ENCODE assay signal across 13 cellular contexts in the genomic region with DNA sequence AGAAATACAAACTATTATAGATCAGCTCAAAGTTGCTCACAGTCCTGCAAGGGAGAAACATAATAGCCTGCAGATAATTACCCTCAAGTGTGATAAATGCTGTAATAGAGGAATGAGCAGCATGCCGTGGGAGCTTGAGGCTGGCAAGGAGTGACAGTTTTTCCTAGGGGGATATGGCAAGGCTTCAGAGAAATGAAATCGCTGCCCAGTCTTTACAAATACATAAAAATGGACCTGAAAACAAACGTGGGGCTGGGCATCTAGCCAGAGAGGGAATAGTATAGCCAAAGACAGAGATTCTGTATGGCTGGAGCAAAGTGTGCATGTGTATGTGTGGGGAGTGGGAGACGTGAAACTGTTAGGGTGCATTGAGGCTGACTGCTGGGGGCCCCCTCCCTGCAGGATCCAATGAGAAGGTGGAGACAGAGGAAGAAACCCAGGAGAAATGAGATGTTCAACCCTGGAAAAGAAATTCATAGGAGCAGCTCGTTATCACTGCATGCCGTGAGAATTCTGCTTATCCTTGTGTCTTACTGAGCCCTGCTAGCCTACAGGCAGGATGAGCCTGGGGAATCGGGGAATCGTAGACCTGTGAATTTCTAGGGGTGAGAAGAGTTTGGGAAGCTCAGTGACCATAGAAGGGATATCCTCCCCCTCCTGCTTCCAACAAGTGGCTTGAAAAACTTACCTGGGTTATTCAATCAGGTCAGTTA.
DNase-seq lines count a peak whose midpoint lies in the region; ATAC-seq and TF ChIP-seq lines count a peak whose summit lies in the region.
"Had no signal": no experiment of that assay in that cellular context is flagged by ENCODE, and none has a peak within 500 bp of the region (broad histone marks: within the 10 kb centered on the region; RNA-seq: fewer than 3 reads in every experiment).

No MANE protein-coding gene starts in this region.

- H3K36me3 Mint-ChIP-seq in GM23338 (ENCODE audit: low read depth) (peaks cover 70% of the 10 kb centered on the region), WTC11 (peaks cover 55% of the 10 kb centered on the region)
- H3K36me3 Mint-ChIP-seq in CD8-positive, alpha-beta memory T cell: no peaks in the 10 kb centered on the region

- peak overlapping the region; percentile 97 for H3K27ac ChIP-seq in GM23338 (ENCODE audit: low read depth)
- H3K27ac ChIP-seq in mesendoderm (ENCODE audit: low read depth, low read length): peak overlapping the region; percentile 83
- no peak overlapping the region for H3K27ac ChIP-seq in CD8-positive, alpha-beta memory T cell (ENCODE audit: low read depth, low read length)
- H3K27ac ChIP-seq: ovary, sigmoid colon had no signal

- H2BK15ac ChIP-seq in mesendoderm (replicated peaks; ENCODE audit: low read depth): no peak overlapping the region

- no peaks in the 10 kb centered on the region for H3K27me3 ChIP-seq in GM23338 (ENCODE audit: insufficient read depth)
- H3K27me3 ChIP-seq in mesendoderm (ENCODE audit: insufficient read depth, low read length, poor library complexity): no peaks in the 10 kb centered on the region
- H3K27me3 ChIP-seq in CD8-positive, alpha-beta memory T cell (ENCODE audit: insufficient read depth, low read length, poor library complexity, severe bottlenecking): no peaks in the 10 kb centered on the region
- H3K27me3 ChIP-seq: ovary, sigmoid colon had no signal

- H3K9ac ChIP-seq in mesendoderm (ENCODE audit: low read length): no peak overlapping the region

- H3K79me2 ChIP-seq in GM23338 (replicated peaks; ENCODE audit: insufficient read depth): 0 out of 2 replicates have a peak, but pooled peaks cover 8% of the 10 kb centered on the region
- no peaks in the 10 kb centered on the region for H3K79me2 ChIP-seq in mesendoderm (ENCODE audit: control insufficient read depth, insufficient read depth, low read length)

- CTCF ChIA-PET in WTC11 (lab: Charles Lee): interaction anchor here (0.6 to 4.3 kb wide), 7 partner anchors 7 to 289 kb away, joined by 3 to 33 read pairs (median 5); no protein-coding TSS in a partner anchor
- CTCF ChIA-PET in CD8-positive, alpha-beta memory T cell (lab: Charles Lee): no interaction called here

- no peaks in the 10 kb centered on the region for H4K20me1 ChIP-seq in GM23338 (replicated peaks; ENCODE audit: insufficient read depth)

- H2AK5ac ChIP-seq in mesendoderm (ENCODE audit: low read length): peak overlapping the region; percentile 49

- no peaks in the 10 kb centered on the region for H3K9me2 ChIP-seq in GM23338 (ENCODE audit: insufficient read depth)

- H3F3A ChIP-seq in GM23338 (replicated peaks; ENCODE audit: low read depth): peaks cover 14% of the 10 kb centered on the region

- no peak overlapping the region for H3K4ac ChIP-seq in mesendoderm (ENCODE audit: low read depth, low read length)

- H4K5ac ChIP-seq in mesendoderm (ENCODE audit: low read length): no peak overlapping the region

- H3K4me3 ChIP-seq in GM23338 (peak overlapping the region; percentile 15; the same call in 1 of the 2 replicates), mesendoderm (ENCODE audit: low read length) (no peak overlapping the region)
- H3K4me3 ChIP-seq in CD8-positive, alpha-beta memory T cell (ENCODE audit: low read length): no peak overlapping the region
- H3K4me3 ChIP-seq: ovary, sigmoid colon had no signal

- H3K18ac ChIP-seq in mesendoderm (ENCODE audit: low read length): peak overlapping the region; percentile 91

- intact Hi-C loops in left ventricle myocardium superior (cut with micrococcal nuclease): no loop called here

- no peak overlapping the region for H2AFZ ChIP-seq in GM23338

- H3K4me1 ChIP-seq in GM23338 (ENCODE audit: insufficient read depth) (peaks cover 33% of the 10 kb centered on the region), mesendoderm (ENCODE audit: control insufficient read depth, low read depth, low read length) (peaks cover 18% of the 10 kb centered on the region)
- no peaks in the 10 kb centered on the region for H3K4me1 ChIP-seq in CD8-positive, alpha-beta memory T cell (ENCODE audit: insufficient read depth, low read length)
- H3K4me1 ChIP-seq: sigmoid colon had no signal

- H3K9me3 ChIP-seq in CD8-positive, alpha-beta memory T cell (ENCODE audit: low read length): no peaks in the 10 kb centered on the region
- H3K9me3 ChIP-seq: ovary had no signal

- peak overlapping the region; percentile 33 for H3K4me2 ChIP-seq in GM23338
- no peak overlapping the region for H3K4me2 ChIP-seq in mesendoderm (ENCODE audit: low read length)

- no peak for TF ChIP-seq CTCF in GM23338 (conservative IDR thresholded peaks at IDR 0.05; ENCODE audit: low read depth in 2 of 2)
- no peak for TF ChIP-seq CTCF in WTC11 (IDR thresholded peaks at IDR 0.05)

- DNase-seq in GM23338 (ENCODE audit: low spot score): no peak
- peak; percentile 83 for DNase-seq in NCI-H1092 treated with DMSO at 0.1 percent for 48 hours (lab: John Stamatoyannopoulos, UW)
- no peak for DNase-seq in WTC11 (ENCODE audit: low spot score)
- DNase-seq in mesendoderm: peak; percentile 68
- no peak for DNase-seq in NCI-H526 (lab: John Stamatoyannopoulos, UW)
- no peak for DNase-seq in left ventricle myocardium superior
- no peak for DNase-seq in CD8-positive, alpha-beta memory T cell
- DNase-seq: amniotic stem cell; EL; hippocampal formation; ovary; sigmoid colon; stimulated activated CD4-positive, alpha-beta T cell treated with anti-CD3 and anti-CD28 coated beads, Interleukin-1b, Interleukin-23, amount 100 ng/mL, for 48 hours had no signal

- H3K4me3 Mint-ChIP-seq in GM23338: peak overlapping the region; percentile 46
- peak overlapping the region; percentile 40 for H3K4me3 Mint-ChIP-seq in WTC11
- H3K4me3 Mint-ChIP-seq in CD8-positive, alpha-beta memory T cell: no peak overlapping the region

- H3K27ac Mint-ChIP-seq in GM23338 (peak overlapping the region; percentile 98), WTC11 (peak overlapping the region; percentile 99)
- H3K27ac Mint-ChIP-seq in CD8-positive, alpha-beta memory T cell: no peak overlapping the region

- peaks cover 13% of the 10 kb centered on the region for H3K36me3 ChIP-seq in GM23338 (ENCODE audit: insufficient read depth)
- H3K36me3 ChIP-seq in mesendoderm (ENCODE audit: control insufficient read depth, insufficient read depth, low read length): no peaks in the 10 kb centered on the region
- H3K36me3 ChIP-seq in CD8-positive, alpha-beta memory T cell (ENCODE audit: insufficient read depth, low read length): no peaks in the 10 kb centered on the region
- H3K36me3 ChIP-seq: ovary, sigmoid colon had no signal

- ATAC-seq in GM23338 (no peak; the same call in 2 of the 3 replicates), WTC11 (no peak), left ventricle myocardium superior (no peak)

- no peak overlapping the region for H4K8ac ChIP-seq in mesendoderm (ENCODE audit: low read depth, low read length)

- no peak overlapping the region for H2BK120ac ChIP-seq in mesendoderm (ENCODE audit: low read depth, low read length)

- H2BK5ac ChIP-seq in mesendoderm (ENCODE audit: low read length): peak overlapping the region; percentile 58

- H3K9me3 Mint-ChIP-seq in GM23338 (peaks cover 40% of the 10 kb centered on the region), WTC11 (peaks cover 21% of the 10 kb centered on the region)
- peaks cover 2 to 10% (median 4%) of the 10 kb centered on the region in 5 donors for H3K9me3 Mint-ChIP-seq in CD8-positive, alpha-beta memory T cell

- H3K79me1 ChIP-seq in mesendoderm (ENCODE audit: low read length): peaks cover 8% of the 10 kb centered on the region

- H3K4me1 Mint-ChIP-seq in GM23338 (peaks cover 50% of the 10 kb centered on the region), WTC11 (peaks cover 51% of the 10 kb centered on the region)
- no peaks in the 10 kb centered on the region for H3K4me1 Mint-ChIP-seq in CD8-positive, alpha-beta memory T cell

- WGBS in mesendoderm (ENCODE audit: extremely low coverage, insufficient coverage, low lambda C conversion rate): no CpG with 5 or more reads among the region's 8 CpGs

- POLR2A ChIA-PET in WTC11 (lab: Charles Lee): interaction anchor here (1.0 to 1.1 kb wide), 2 partner anchors 18 to 41 kb away, joined by 4 to 5 read pairs; no protein-coding TSS in a partner anchor
- POLR2A ChIA-PET in CD8-positive, alpha-beta memory T cell (lab: Charles Lee): no interaction called here

- peak overlapping the region; percentile 53 for H3K56ac ChIP-seq in mesendoderm (ENCODE audit: low read length)

- no peak overlapping the region for H3K23ac ChIP-seq in mesendoderm (ENCODE audit: low read length)

- peaks cover 5% of the 10 kb centered on the region for H3K27me3 Mint-ChIP-seq in GM23338 (ENCODE audit: insufficient read depth, low read depth, poor library complexity)
- H3K27me3 Mint-ChIP-seq in WTC11 (ENCODE audit: low read depth): no peaks in the 10 kb centered on the region; the same call in 1 of the 2 replicates
- peaks cover 8 to 11% of the 10 kb centered on the region in 2 donors for H3K27me3 Mint-ChIP-seq in CD8-positive, alpha-beta memory T cell

TF ChIP-seq in GM23338, 12 proteins besides CTCF, POLR2A, EP300 and RAD21 (continues in another document):
- no peak for TF ChIP-seq CREB1 (CRISPR knock-in tag; IDR thresholded peaks at IDR 0.05; ENCODE audit: low read depth)

TF ChIP-seq in WTC11, 78 proteins besides CTCF, POLR2A, EP300 and RAD21:
- 0 out of 2 replicates have a peak, but pooled peaks have one; percentile 6 for TF ChIP-seq SMAD3 (CRISPR knock-in tag; IDR thresholded peaks at IDR 0.05; ENCODE audit: borderline replicate concordance)
- TF ChIP-seq STAT6 (CRISPR knock-in tag; conservative IDR thresholded peaks at IDR 0.05; ENCODE audit: low read depth): no peak

Comparison
In these comparisons a context has a peak if more than half of its experiments do, and no peak if none do; other contexts are left out.
1. DNase-seq: peak in NCI-H1092 treated with DMSO at 0.1 percent for 48 hours (single experiment) and mesendoderm (single experiment); none in GM23338 (single experiment), WTC11 (single experiment), NCI-H526 (0 of 2), left ventricle myocardium superior (single experiment) and CD8-positive, alpha-beta memory T cell (0 of 5).
2. H3K27ac Mint-ChIP-seq: peak in GM23338 (single experiment) and WTC11 (single experiment); none in CD8-positive, alpha-beta memory T cell (0 of 8).
3. H3K4me3 Mint-ChIP-seq: peak in GM23338 (single experiment) and WTC11 (single experiment); none in CD8-positive, alpha-beta memory T cell (0 of 7).